In the genomic region with DNA sequence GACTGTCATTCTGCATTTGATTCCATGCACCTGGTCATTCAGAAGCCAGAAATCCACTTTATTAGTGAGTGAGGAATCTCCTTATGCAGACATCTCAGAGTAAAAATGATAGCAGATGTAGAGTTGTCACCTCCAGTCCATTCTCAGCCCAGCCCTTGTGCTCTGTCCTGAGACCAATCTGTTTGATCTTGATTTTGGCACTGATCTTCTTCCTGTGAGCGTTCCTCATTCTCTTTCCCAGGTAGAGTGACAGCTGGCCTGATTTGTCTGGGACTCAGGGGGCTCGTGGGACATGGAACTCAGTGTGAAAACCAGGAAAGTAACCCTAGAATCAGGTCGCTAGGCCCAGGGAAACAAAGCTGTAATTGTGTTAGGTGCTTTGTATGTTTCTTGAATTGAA, we compare ENCODE assay signal across 18 cellular contexts. TPM values are rescaled to one million over a fixed set of nuclear protein-coding genes. Genes with fewer than 3 reads are reported as not detected.
A peak's percentile ranks its signal among the peaks of the same experiment; 100 is the strongest.
DNase-seq lines count a peak whose midpoint lies in the region; ATAC-seq and TF ChIP-seq lines count a peak whose summit lies in the region.
"Had no signal": no experiment of that assay in that cellular context is flagged by ENCODE, and none has a peak within 500 bp of the region (broad histone marks: within the 10 kb centered on the region; RNA-seq: fewer than 3 reads in every experiment).

No MANE protein-coding gene starts in this region.

- POLR2A ChIA-PET in CD8-positive, alpha-beta T cell (lab: Charles Lee): interaction anchor here (1.1 to 3.4 kb wide), 2 partner anchors 10 to 21 kb away, joined by 4 to 14 read pairs; partner anchors contain the start of gene ARHGAP25
- POLR2A ChIA-PET in activated CD4-positive, alpha-beta memory T cell treated with anti-CD3 and anti-CD28 coated beads, Interleukin-2, amount 10 ng/mL, durations not matched to agents 7 days and 5 days (lab: Charles Lee): interaction anchor here (1.5 to 22.1 kb wide), 6 partner anchors 7 to 278 kb away, joined by 3 to 491 read pairs (median 93); partner anchors contain the start of gene ARHGAP25

- peaks cover 79% of the 10 kb centered on the region for H3K4me1 ChIP-seq in CD8-positive, alpha-beta T cell (ENCODE audit: insufficient read depth, low read length)
- H3K4me1 ChIP-seq: breast epithelium, thyroid gland had no signal

- peak overlapping the region; percentile 59 for H3K4me3 Mint-ChIP-seq in activated CD4-positive, alpha-beta T cell treated with anti-CD3 and anti-CD28 coated beads, Interleukin-2, amount 10 ng/mL, durations not matched to agents 24 days and 14 days
- no peak overlapping the region for H3K4me3 Mint-ChIP-seq in CD8-positive, alpha-beta T cell
- H3K4me3 Mint-ChIP-seq in activated CD4-positive, alpha-beta memory T cell treated with anti-CD3 and anti-CD28 coated beads, Interleukin-2, amount 10 ng/mL, durations not matched to agents 7 days and 5 days: peak overlapping the region; percentile 52
- no peak overlapping the region for H3K4me3 Mint-ChIP-seq in memory B cell
- H3K4me3 Mint-ChIP-seq: endodermal cell, nephron progenitor cell had no signal

- intact Hi-C loops in activated CD4-positive, alpha-beta T cell treated with anti-CD3 and anti-CD28 coated beads, Interleukin-2, amount 10 ng/mL, durations not matched to agents 24 days and 14 days (cut with micrococcal nuclease): no loop called here
- intact Hi-C loops in CD8-positive, alpha-beta T cell (cut with DNase I, micrococcal nuclease): no loop called here

- CTCF ChIA-PET in CD8-positive, alpha-beta T cell (lab: Charles Lee): interaction anchor here (1.1 to 6.9 kb wide), 12 partner anchors 9 to 279 kb away, joined by 3 to 44 read pairs (median 5); no protein-coding TSS in a partner anchor
- CTCF ChIA-PET in activated CD4-positive, alpha-beta memory T cell treated with anti-CD3 and anti-CD28 coated beads, Interleukin-2, amount 10 ng/mL, durations not matched to agents 7 days and 5 days (lab: Charles Lee): interaction anchor here (0.6 to 3.3 kb wide), 11 partner anchors 8 to 280 kb away, joined by 3 to 18 read pairs (median 4); partner anchors contain the start of gene ARHGAP25

- H3K4me3 ChIP-seq in CD8-positive, alpha-beta T cell (ENCODE audit: low read depth, low read length): no peak overlapping the region
- H3K4me3 ChIP-seq in H7 (ENCODE audit: insufficient read depth, low read depth, low read length): no peak overlapping the region
- H3K4me3 ChIP-seq: breast epithelium, thyroid gland had no signal

- no peaks in the 10 kb centered on the region for H3K9me3 ChIP-seq in CD8-positive, alpha-beta T cell (ENCODE audit: low read length)
- H3K9me3 ChIP-seq: breast epithelium, thyroid gland had no signal

- no peaks in the 10 kb centered on the region for H3K27me3 Mint-ChIP-seq in activated CD4-positive, alpha-beta T cell treated with anti-CD3 and anti-CD28 coated beads, Interleukin-2, amount 10 ng/mL, durations not matched to agents 24 days and 14 days
- H3K27me3 Mint-ChIP-seq in CD8-positive, alpha-beta T cell (ENCODE audit: low read depth): no peaks in the 10 kb centered on the region
- no peaks in the 10 kb centered on the region for H3K27me3 Mint-ChIP-seq in activated CD4-positive, alpha-beta memory T cell treated with anti-CD3 and anti-CD28 coated beads, Interleukin-2, amount 10 ng/mL, durations not matched to agents 7 days and 5 days
- no peaks in the 10 kb centered on the region for H3K27me3 Mint-ChIP-seq in memory B cell

- DNase-seq in activated CD4-positive, alpha-beta T cell treated with anti-CD3 and anti-CD28 coated beads, Interleukin-2, amount 10 ng/mL, durations not matched to agents 24 days and 14 days: no peak
- DNase-seq in activated CD4-positive, alpha-beta T cell treated with anti-CD3 and anti-CD28 coated beads for 1 hour: no peak
- DNase-seq in CD8-positive, alpha-beta T cell: peak in 3 of 7 experiments; percentile 1 to 34 (median 7)
- peak; percentile 10 for DNase-seq in activated CD4-positive, alpha-beta memory T cell treated with anti-CD3 and anti-CD28 coated beads, Interleukin-2, amount 10 ng/mL, durations not matched to agents 7 days and 5 days
- DNase-seq in memory B cell (ENCODE audit: low spot score in 2 of 2): no peak
- DNase-seq in H7: no peak
- DNase-seq in superior temporal gyrus (ENCODE audit: extremely low spot score): no peak
- DNase-seq in activated effector memory CD4-positive, alpha-beta T cell treated with Interleukin-2 at 50 U/mL for 16 hours: no peak
- DNase-seq: activated CD4-positive, CD25-positive, alpha-beta regulatory T cell treated with anti-CD3 and anti-CD28 coated beads, Interleukin-2, amount 50 U/mL, for 72 hours; activated gamma-delta T cell; endodermal cell; left ventricle myocardium superior; NCI-H187 treated with DMSO at 0.1 percent for 48 hours; NCI-H69; nephron progenitor cell; retina; thyroid gland had no signal

- H3K36me3 ChIP-seq in CD8-positive, alpha-beta T cell (ENCODE audit: insufficient read depth, low read length): no peaks in the 10 kb centered on the region
- no peaks in the 10 kb centered on the region for H3K36me3 ChIP-seq in H7 (replicated peaks; ENCODE audit: control insufficient read depth, insufficient read depth, low read length)
- H3K36me3 ChIP-seq: breast epithelium, thyroid gland had no signal

- peaks cover 90% of the 10 kb centered on the region for H3K4me1 Mint-ChIP-seq in activated CD4-positive, alpha-beta T cell treated with anti-CD3 and anti-CD28 coated beads, Interleukin-2, amount 10 ng/mL, durations not matched to agents 24 days and 14 days
- peaks cover 90% of the 10 kb centered on the region for H3K4me1 Mint-ChIP-seq in CD8-positive, alpha-beta T cell (ENCODE audit: low read depth)
- H3K4me1 Mint-ChIP-seq in activated CD4-positive, alpha-beta memory T cell treated with anti-CD3 and anti-CD28 coated beads, Interleukin-2, amount 10 ng/mL, durations not matched to agents 7 days and 5 days: peaks cover 94% of the 10 kb centered on the region
- H3K4me1 Mint-ChIP-seq in memory B cell: peaks cover 72% of the 10 kb centered on the region
- H3K4me1 Mint-ChIP-seq: nephron progenitor cell had no signal

- H3K27me3 ChIP-seq in CD8-positive, alpha-beta T cell (ENCODE audit: insufficient read depth, low read length): no peaks in the 10 kb centered on the region
- H3K27me3 ChIP-seq in H7 (ENCODE audit: control insufficient read depth, insufficient read depth, low read length): no peaks in the 10 kb centered on the region
- H3K27me3 ChIP-seq: breast epithelium, thyroid gland had no signal

- no peak for TF ChIP-seq CTCF in CD8-positive, alpha-beta T cell (IDR thresholded peaks at IDR 0.05)

- no peak for ATAC-seq in CD8-positive, alpha-beta T cell
- no peak for ATAC-seq in memory B cell (ENCODE audit: low read depth)
- ATAC-seq: left ventricle myocardium superior had no signal

- no peak overlapping the region for H3K27ac ChIP-seq in CD8-positive, alpha-beta T cell (ENCODE audit: low read depth, low read length)
- H3K27ac ChIP-seq: thyroid gland had no signal

- peaks cover 5% of the 10 kb centered on the region for H3K9me3 Mint-ChIP-seq in activated CD4-positive, alpha-beta T cell treated with anti-CD3 and anti-CD28 coated beads, Interleukin-2, amount 10 ng/mL, durations not matched to agents 24 days and 14 days
- no peaks in the 10 kb centered on the region for H3K9me3 Mint-ChIP-seq in CD8-positive, alpha-beta T cell
- H3K9me3 Mint-ChIP-seq in activated CD4-positive, alpha-beta memory T cell treated with anti-CD3 and anti-CD28 coated beads, Interleukin-2, amount 10 ng/mL, durations not matched to agents 7 days and 5 days: no peaks in the 10 kb centered on the region
- no peaks in the 10 kb centered on the region for H3K9me3 Mint-ChIP-seq in memory B cell
- H3K9me3 Mint-ChIP-seq: endodermal cell, nephron progenitor cell had no signal

- peaks cover 62% of the 10 kb centered on the region for H3K36me3 Mint-ChIP-seq in activated CD4-positive, alpha-beta T cell treated with anti-CD3 and anti-CD28 coated beads, Interleukin-2, amount 10 ng/mL, durations not matched to agents 24 days and 14 days (ENCODE audit: low read depth)
- H3K36me3 Mint-ChIP-seq in CD8-positive, alpha-beta T cell: peaks cover 72% of the 10 kb centered on the region
- H3K36me3 Mint-ChIP-seq in activated CD4-positive, alpha-beta memory T cell treated with anti-CD3 and anti-CD28 coated beads, Interleukin-2, amount 10 ng/mL, durations not matched to agents 7 days and 5 days (ENCODE audit: low read depth): peaks cover 91% of the 10 kb centered on the region
- H3K36me3 Mint-ChIP-seq in memory B cell: peaks cover 28% of the 10 kb centered on the region

- peak overlapping the region; percentile 65 for H3K27ac Mint-ChIP-seq in activated CD4-positive, alpha-beta T cell treated with anti-CD3 and anti-CD28 coated beads, Interleukin-2, amount 10 ng/mL, durations not matched to agents 24 days and 14 days
- peak overlapping the region; percentile 42 for H3K27ac Mint-ChIP-seq in CD8-positive, alpha-beta T cell
- peak overlapping the region; percentile 68 for H3K27ac Mint-ChIP-seq in activated CD4-positive, alpha-beta memory T cell treated with anti-CD3 and anti-CD28 coated beads, Interleukin-2, amount 10 ng/mL, durations not matched to agents 7 days and 5 days
- peak overlapping the region; percentile 87 for H3K27ac Mint-ChIP-seq in memory B cell
- H3K27ac Mint-ChIP-seq: endodermal cell had no signal

RNA-seq across cellular contexts. Expression of gene ARHGAP25, which starts 8.9 kb away (rescaled TPM):
- 37.8 and 42.2 TPM in 2 replicates for total RNA-seq in activated CD4-positive, alpha-beta T cell treated with anti-CD3 and anti-CD28 coated beads, Interleukin-2, amount 10 ng/mL, durations not matched to agents 24 days and 14 days
- 10 to 100 TPM; 35.8 to 36.7 TPM for total RNA-seq in CD8-positive, alpha-beta T cell
- total RNA-seq in activated CD4-positive, alpha-beta memory T cell treated with anti-CD3 and anti-CD28 coated beads, Interleukin-2, amount 10 ng/mL, durations not matched to agents 7 days and 5 days: 100 to 1,000 TPM; 128 to 132 TPM
- total RNA-seq in H7 (2014; rRNA removed; shearing (Covaris generic)): 4.1 and 6.3 TPM in 2 replicates

Comparison
In these comparisons a context has a peak if more than half of its experiments do, and no peak if none do; other contexts are left out.
1. H3K4me3 Mint-ChIP-seq: peak in activated CD4-positive, alpha-beta T cell treated with anti-CD3 and anti-CD28 coated beads, Interleukin-2, amount 10 ng/mL, durations not matched to agents 24 days and 14 days (single experiment) and activated CD4-positive, alpha-beta memory T cell treated with anti-CD3 and anti-CD28 coated beads, Interleukin-2, amount 10 ng/mL, durations not matched to agents 7 days and 5 days (single experiment); none in CD8-positive, alpha-beta T cell (single experiment) and memory B cell (single experiment).
2. Peak in every context shown above with its lines, with median percentiles within 50 percentile points of each other: H3K27ac Mint-ChIP-seq.